Comparison of ENCODE assay signal across 35 cellular contexts in genomic region chr12:107366322-107366721, GRCh38.
"Had no signal": no experiment of that assay in that cellular context is flagged by ENCODE, and none has a peak within 500 bp of the region (broad histone marks: within the 10 kb centered on the region; RNA-seq: fewer than 3 reads in every experiment).

No MANE protein-coding gene starts in this region.

- ATAC-seq: activated CD4-positive, CD25-positive, alpha-beta regulatory T cell treated with anti-CD3 and anti-CD28 coated beads, Interleukin-2, amount 50 U/mL, for 24 hours; activated T-cell treated with anti-CD3 and anti-CD28 coated beads, Interleukin-2, amount 50 U/mL, for 72 hours; body of pancreas; effector memory CD8-positive, alpha-beta T cell; foreskin keratinocyte; gastrocnemius medialis; heart left ventricle; T-cell had no signal

- FAIRE-seq: colon had no signal

- H3K27ac Mint-ChIP-seq: activated B cell treated with CpG ODN at 0.5 μM for 24 hours; activated CD4-positive, alpha-beta memory T cell treated with anti-CD3 and anti-CD28 coated beads, Interleukin-2, amount 10 ng/mL, durations not matched to agents 7 days and 5 days; activated naive CD4-positive, alpha-beta T cell treated with anti-CD3 and anti-CD28 coated beads, Interleukin-2, amount 50 U/mL, for 24 hours; activated T-cell treated with anti-CD3 and anti-CD28 coated beads, Interleukin-2, amount 50 U/mL, for 24 hours; activated T-cell treated with anti-CD3 and anti-CD28 coated beads, Interleukin-2, amount 50 U/mL, for 72 hours; effector memory CD8-positive, alpha-beta T cell had no signal

- H3K27ac ChIP-seq: adrenal gland, body of pancreas, esophagus muscularis mucosa, foreskin keratinocyte, gastrocnemius medialis, heart left ventricle, WERI-Rb-1 had no signal

- H3K27me3 Mint-ChIP-seq: activated CD4-positive, alpha-beta memory T cell treated with anti-CD3 and anti-CD28 coated beads, Interleukin-2, amount 10 ng/mL, durations not matched to agents 7 days and 5 days; activated naive CD4-positive, alpha-beta T cell treated with anti-CD3 and anti-CD28 coated beads, Interleukin-2, amount 50 U/mL, for 24 hours; activated T-cell treated with anti-CD3 and anti-CD28 coated beads, Interleukin-2, amount 50 U/mL, for 24 hours; effector memory CD8-positive, alpha-beta T cell; T-cell had no signal

- H3K36me3 Mint-ChIP-seq: T-cell had no signal

- H3K9me3 ChIP-seq: adrenal gland, body of pancreas, esophagus muscularis mucosa, gastrocnemius medialis, heart left ventricle had no signal

- DNase-seq: activated B cell treated with CpG ODN at 0.5 μM for 24 hours; activated CD4-positive, alpha-beta memory T cell treated with anti-CD3 and anti-CD28 coated beads, Interleukin-2, amount 10 ng/mL, durations not matched to agents 7 days and 5 days; activated CD4-positive, alpha-beta T cell treated with anti-CD3 and anti-CD28 coated beads for 48 hours; activated CD4-positive, alpha-beta T cell treated with anti-CD3 and anti-CD28 coated beads, Interleukin-2, amount 50 U/mL, for 4 hours; activated CD8-positive, alpha-beta memory T cell treated with anti-CD3 and anti-CD28 coated beads, Interleukin-2, amount 50 U/mL, for 48 hours; activated effector memory CD4-positive, alpha-beta T cell treated with Interleukin-2 at 50 U/mL for 16 hours; activated gamma-delta T cell treated with Interleukin-2 at 50 U/mL for 16 hours; activated naive CD4-positive, alpha-beta T cell treated with Interleukin-2 at 50 U/mL for 16 hours; activated T-cell treated with anti-CD3 and anti-CD28 coated beads for 4 hours; activated T-cell treated with anti-CD3 and anti-CD28 coated beads, Interleukin-2, amount 50 U/mL, for 24 hours; activated T-cell treated with anti-CD3 and anti-CD28 coated beads, Interleukin-2, amount 50 U/mL, for 72 hours; adrenal gland; amygdala; aorta; body of pancreas; caudate nucleus; cortex of kidney; dermis blood vessel endothelial cell; effector CD4-positive, alpha-beta T cell; effector memory CD8-positive, alpha-beta T cell; erythroblast; foreskin keratinocyte; gastrocnemius medialis; glutamatergic neuron; heart left ventricle; SW 1271; T-cell; T1000; WERI-Rb-1 had no signal

- H3K4me1 ChIP-seq: adrenal gland, body of pancreas, esophagus muscularis mucosa, foreskin keratinocyte, gastrocnemius medialis had no signal

- H3K4me3 Mint-ChIP-seq: activated B cell treated with CpG ODN at 0.5 μM for 24 hours; activated CD4-positive, alpha-beta memory T cell treated with anti-CD3 and anti-CD28 coated beads, Interleukin-2, amount 10 ng/mL, durations not matched to agents 7 days and 5 days; activated naive CD4-positive, alpha-beta T cell treated with anti-CD3 and anti-CD28 coated beads, Interleukin-2, amount 50 U/mL, for 24 hours; activated T-cell treated with anti-CD3 and anti-CD28 coated beads, Interleukin-2, amount 50 U/mL, for 24 hours; activated T-cell treated with anti-CD3 and anti-CD28 coated beads, Interleukin-2, amount 50 U/mL, for 72 hours; effector memory CD8-positive, alpha-beta T cell; T-cell had no signal

- H3K4me3 ChIP-seq: adrenal gland, body of pancreas, esophagus muscularis mucosa, gastrocnemius medialis, heart left ventricle had no signal

- H3K36me3 ChIP-seq: adrenal gland, esophagus muscularis mucosa, gastrocnemius medialis, heart left ventricle, WERI-Rb-1 had no signal

- H3K27me3 ChIP-seq: body of pancreas, foreskin keratinocyte, gastrocnemius medialis had no signal

- H3K9me3 Mint-ChIP-seq: activated B cell treated with CpG ODN at 0.5 μM for 24 hours; activated CD4-positive, alpha-beta memory T cell treated with anti-CD3 and anti-CD28 coated beads, Interleukin-2, amount 10 ng/mL, durations not matched to agents 7 days and 5 days; activated naive CD4-positive, alpha-beta T cell treated with anti-CD3 and anti-CD28 coated beads, Interleukin-2, amount 50 U/mL, for 24 hours; activated T-cell treated with anti-CD3 and anti-CD28 coated beads, Interleukin-2, amount 50 U/mL, for 24 hours; activated T-cell treated with anti-CD3 and anti-CD28 coated beads, Interleukin-2, amount 50 U/mL, for 72 hours; effector memory CD8-positive, alpha-beta T cell; T-cell; T-helper 1 cell treated with Interleukin-12 subunit alpha and Interleukin-12 subunit beta and Interleukin-4 antibody, amounts not matched to agents 30 μg/mL and 1 μg/mL, for 36 hours; T-helper 2 cell treated with Interferon-gamma antibody and Interleukin-4, amounts not matched to agents 5 μg/mL and 100 μg/mL, for 36 hours had no signal
